Comparison of ENCODE assay signal across 15 cellular contexts in the genomic region with DNA sequence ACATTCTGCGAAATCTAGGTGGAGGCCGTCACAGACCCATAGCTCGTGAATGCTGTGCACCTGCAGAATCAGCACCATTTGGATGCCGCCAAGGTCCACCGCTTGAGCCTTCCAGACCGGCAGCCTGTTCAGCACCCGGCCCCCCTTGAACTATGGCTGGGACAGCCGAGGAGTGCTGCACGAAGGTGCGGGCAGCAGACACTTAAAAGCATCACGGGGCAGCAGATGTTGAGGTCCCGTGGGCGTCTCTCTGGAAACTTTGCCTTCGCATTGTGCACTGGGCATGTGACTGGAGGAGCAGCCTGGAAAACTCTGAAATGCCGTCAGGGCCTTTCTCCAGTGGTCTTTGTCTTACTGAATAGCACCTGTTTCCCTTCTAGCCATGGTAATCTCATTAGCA. TPM values are rescaled to one million over a fixed set of nuclear protein-coding genes. Genes with fewer than 3 reads are reported as not detected.
A peak's percentile ranks its signal among the peaks of the same experiment; 100 is the strongest.
DNase-seq lines count a peak whose midpoint lies in the region; ATAC-seq, FAIRE-seq and TF ChIP-seq lines count a peak whose summit lies in the region.
"Not testable (repeated sequence)": the region's sequence is repeated elsewhere in the genome, so short reads cannot be mapped to it uniquely, and the experiment has no call there.
"Had no signal": no experiment of that assay in that cellular context is flagged by ENCODE, and none has a peak within 500 bp of the region (broad histone marks: within the 10 kb centered on the region; RNA-seq: fewer than 3 reads in every experiment).

No MANE protein-coding gene starts in this region.

- H3K36me3 ChIP-seq in bronchial epithelial cell (ENCODE audit: control insufficient read depth, insufficient read depth, low read length); kidney (ENCODE audit: control insufficient read depth in 1 of 2, insufficient read depth in 2 of 2, low read length in 2 of 2); upper lobe of right lung: not testable (repeated sequence)

- DNase-seq in bronchial epithelial cell (ENCODE audit: low read depth), result not testable (repeated sequence)
- DNase-seq in Right ventricle myocardium inferior (ENCODE audit: missing footprints), result peak; percentile 4
- DNase-seq in kidney, result peak; percentile 8
- peak; percentile 35 for DNase-seq in mesenteric fat pad (ENCODE audit: low spot score)
- peak; percentile 7 for DNase-seq in sciatic nerve (ENCODE audit: low spot score)
- DNase-seq in upper lobe of right lung, result peak; percentile 7

- H3K4me3 ChIP-seq in bronchial epithelial cell (ENCODE audit: low read depth, low read length); kidney (ENCODE audit: low read length in 2 of 2); upper lobe of right lung: not testable (repeated sequence)

- peak; percentile 52 for FAIRE-seq in bronchial epithelial cell (lab: Jason Lieb, UNC)
- FAIRE-seq in kidney (lab: Jason Lieb, UNC), result not testable (repeated sequence)

- not testable (repeated sequence) for H3K9me3 ChIP-seq in kidney (ENCODE audit: control insufficient read depth in 1 of 2, low read length in 2 of 2); upper lobe of right lung

- not testable (repeated sequence) for TF ChIP-seq CTCF in bronchial epithelial cell (IDR thresholded peaks at IDR 0.05; ENCODE audit: insufficient read depth, low read length, severe bottlenecking); kidney (IDR thresholded peaks at IDR 0.05; ENCODE audit: borderline replicate concordance, extremely low read depth, insufficient read depth); upper lobe of right lung (IDR thresholded peaks at IDR 0.05)

- ATAC-seq in Right ventricle myocardium inferior, sciatic nerve, upper lobe of right lung: not testable (repeated sequence)

- H3K9ac ChIP-seq in kidney (ENCODE audit: low read length in 2 of 2), result not testable (repeated sequence)

- intact Hi-C loops in Right ventricle myocardium inferior (cut with DNase I); kidney (cut with DNase I); sciatic nerve (cut with DNase I); upper lobe of right lung (cut with DNase I): not testable (repeated sequence)

- H3K27ac ChIP-seq in kidney (ENCODE audit: low read depth in 2 of 2, low read length in 2 of 2); upper lobe of right lung: not testable (repeated sequence)

- H3K4me1 ChIP-seq in kidney (ENCODE audit: control insufficient read depth in 1 of 2, insufficient read depth in 1 of 2, low read depth in 1 of 2, low read length in 2 of 2); upper lobe of right lung: not testable (repeated sequence)

- H3K27me3 ChIP-seq in bronchial epithelial cell (ENCODE audit: control insufficient read depth, insufficient read depth, low read length); upper lobe of right lung: not testable (repeated sequence)

RNA-seq across cellular contexts. Expression of a gene that starts 6.7 kb away (rescaled TPM):
- total RNA-seq in bronchial epithelial cell (not detected in 2 replicates), Right ventricle myocardium inferior (not detected), kidney (not detected), mesenteric fat pad (not detected), sciatic nerve (not detected), upper lobe of right lung (not detected)
- not detected for polyA plus RNA-seq in kidney (ENCODE audit: insufficient read depth, low read depth, low replicate concordance)
- total RNA-seq: A673; Calu3; CD4-positive, alpha-beta memory T cell; G401; H9 had no signal
- polyA plus RNA-seq: BJ; CD4-positive, alpha-beta memory T cell; GM23338 had no signal

RNA-seq across cellular contexts. Expression of a gene that starts 25.2 kb away (rescaled TPM):
- total RNA-seq in bronchial epithelial cell, result not detected in 2 replicates
- not detected for total RNA-seq in Right ventricle myocardium inferior
- total RNA-seq in kidney, result not detected
- not detected for polyA plus RNA-seq in kidney (ENCODE audit: insufficient read depth, low read depth, low replicate concordance)
- total RNA-seq in mesenteric fat pad, result not detected
- total RNA-seq in sciatic nerve, result not detected
- total RNA-seq in upper lobe of right lung, result not detected
- total RNA-seq: A172; A673; Calu3; CD4-positive, alpha-beta memory T cell; Daoy; G401; GM23338; H9 had no signal
- polyA plus RNA-seq: BJ; CD4-positive, alpha-beta memory T cell; GM23338 had no signal
